1 cellular context compared by ENCODE assay signal in the genomic region with DNA sequence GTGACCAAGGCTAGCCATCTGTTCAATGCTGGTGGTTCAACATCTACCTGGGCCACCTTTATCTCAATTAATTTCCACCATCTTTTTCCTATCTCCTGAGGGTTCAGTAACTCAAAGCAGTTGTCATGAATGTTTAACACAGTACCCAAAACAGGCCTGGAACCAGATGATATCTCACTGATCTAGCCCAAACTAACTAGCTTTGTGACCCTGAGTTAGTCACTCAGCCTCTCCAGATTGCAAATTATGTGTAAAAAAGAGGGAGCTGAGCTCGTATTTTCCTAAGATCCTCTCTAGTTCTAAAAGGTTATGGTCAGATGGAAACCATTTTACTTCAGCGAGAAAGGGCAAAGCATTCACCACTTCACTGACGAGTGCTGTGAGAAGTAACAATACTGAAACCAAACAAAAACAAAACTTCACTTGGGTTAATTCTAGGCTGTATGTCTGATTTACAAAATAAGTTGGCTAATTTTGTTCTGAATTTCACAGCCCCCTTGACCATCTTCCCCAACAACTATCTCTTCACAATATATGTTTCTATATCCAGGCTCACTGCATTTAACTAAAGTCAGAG.
TF ChIP-seq lines count a peak whose summit lies in the region.

No MANE protein-coding gene starts in this region.

TF ChIP-seq in HCT116, 20 proteins besides CTCF, POLR2A, EP300 and RAD21:
- TF ChIP-seq CEBPB (IDR thresholded peaks at IDR 0.05; ENCODE audit: low read depth), result no peak
- no peak for TF ChIP-seq CBX3 (IDR thresholded peaks at IDR 0.05; ENCODE audit: low read depth)
- TF ChIP-seq EZH2phosphoT487 (IDR thresholded peaks at IDR 0.05; ENCODE audit: borderline replicate concordance), result no peak
- no peak for TF ChIP-seq SIN3A (IDR thresholded peaks at IDR 0.05; ENCODE audit: low read depth)
- TF ChIP-seq YY1 (IDR thresholded peaks at IDR 0.05; ENCODE audit: extremely low read depth, insufficient replicate concordance, low read depth, low read length), result no peak
- TF ChIP-seq POLR2AphosphoS5 (IDR thresholded peaks at IDR 0.05; ENCODE audit: low read depth, low read length), result no peak
- TF ChIP-seq ELF1 (IDR thresholded peaks at IDR 0.05; ENCODE audit: borderline replicate concordance, low read depth), result no peak
- TF ChIP-seq, protein P1, sequence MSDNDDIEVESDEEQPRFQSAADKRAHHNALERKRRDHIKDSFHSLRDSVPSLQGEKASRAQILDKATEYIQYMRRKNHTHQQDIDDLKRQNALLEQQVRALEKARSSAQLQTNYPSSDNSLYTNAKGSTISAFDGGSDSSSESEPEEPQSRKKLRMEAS (IDR thresholded peaks at IDR 0.05), result no peak
- TF ChIP-seq ZNF274 (IDR thresholded peaks at IDR 0.05; ENCODE audit: low read depth, low read length), result no peak
